11 cellular contexts compared by ENCODE assay signal in the genomic region with DNA sequence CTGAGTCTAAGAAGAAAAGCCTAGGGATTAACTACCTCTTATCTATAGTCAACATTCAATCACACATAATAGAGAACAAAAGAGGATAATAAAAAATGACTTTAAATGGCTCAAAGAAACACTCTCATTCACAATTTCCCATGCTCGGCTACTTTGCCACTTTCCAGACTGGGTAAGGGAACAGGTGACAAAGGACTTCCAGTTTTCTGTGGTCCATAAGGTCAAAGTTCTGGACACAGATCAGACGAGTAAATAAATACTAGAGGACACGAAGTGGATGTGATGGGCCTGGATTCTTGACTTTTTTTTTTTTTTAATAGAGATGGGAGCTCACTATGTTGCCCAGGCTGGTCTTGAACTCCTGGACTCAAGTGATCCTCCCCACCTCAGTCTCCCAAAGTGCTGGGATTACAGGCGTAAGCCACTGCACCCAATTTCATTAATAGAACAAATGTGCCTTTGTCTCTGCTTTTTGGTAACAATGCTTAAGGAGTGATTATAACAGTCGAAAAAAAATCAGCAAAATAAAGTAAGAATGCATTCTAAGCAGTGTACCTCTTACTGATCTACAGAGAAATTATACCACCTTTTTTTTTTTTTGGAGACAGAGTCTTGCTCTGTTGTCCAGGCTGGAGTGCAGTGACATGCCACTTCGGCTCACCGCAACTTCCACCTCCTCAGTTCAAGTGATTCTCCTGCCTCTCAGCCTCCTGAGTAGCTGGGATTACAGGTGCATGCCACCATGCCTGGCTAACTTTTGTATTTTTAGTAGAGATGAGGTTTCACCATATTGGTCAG.
"Had no signal": no experiment of that assay in that cellular context is flagged by ENCODE, and none has a peak within 500 bp of the region (broad histone marks: within the 10 kb centered on the region; RNA-seq: fewer than 3 reads in every experiment).

No MANE protein-coding gene starts in this region.

- H3K27ac Mint-ChIP-seq: activated CD4-positive, alpha-beta T cell treated with anti-CD3 and anti-CD28 coated beads, Interleukin-2, amount 10 ng/mL, durations not matched to agents 24 days and 14 days had no signal

- FAIRE-seq: pancreas, TTC549, urothelium cell line had no signal

- H3K9me3 ChIP-seq: esophagus squamous epithelium, mucosa of descending colon, pancreas had no signal

- DNase-seq: activated B cell treated with CpG ODN at 0.5 μM for 24 hours; activated CD4-positive, alpha-beta T cell treated with anti-CD3 and anti-CD28 coated beads, Interleukin-2, amount 10 ng/mL, durations not matched to agents 24 days and 14 days; esophagus squamous epithelium; foreskin fibroblast; glutamatergic neuron; mucosa of descending colon; pancreas; T-helper 2 cell had no signal

- H3K9me3 Mint-ChIP-seq: activated CD4-positive, alpha-beta T cell treated with anti-CD3 and anti-CD28 coated beads, Interleukin-2, amount 10 ng/mL, durations not matched to agents 24 days and 14 days; activated naive CD4-positive, alpha-beta T cell treated with anti-CD3 and anti-CD28 coated beads, Interleukin-2, amount 50 U/mL, for 24 hours had no signal

- H3K27ac ChIP-seq: esophagus squamous epithelium, pancreas had no signal

- ATAC-seq: mucosa of descending colon had no signal

- H3K4me3 Mint-ChIP-seq: activated CD4-positive, alpha-beta T cell treated with anti-CD3 and anti-CD28 coated beads, Interleukin-2, amount 10 ng/mL, durations not matched to agents 24 days and 14 days; activated naive CD4-positive, alpha-beta T cell treated with anti-CD3 and anti-CD28 coated beads, Interleukin-2, amount 50 U/mL, for 24 hours had no signal

- H3K4me3 ChIP-seq: esophagus squamous epithelium, mucosa of descending colon, pancreas had no signal

- H3K27me3 ChIP-seq: esophagus squamous epithelium, pancreas had no signal

- H3K27me3 Mint-ChIP-seq: activated B cell treated with CpG ODN at 0.5 μM for 24 hours; activated CD4-positive, alpha-beta T cell treated with anti-CD3 and anti-CD28 coated beads, Interleukin-2, amount 10 ng/mL, durations not matched to agents 24 days and 14 days; activated naive CD4-positive, alpha-beta T cell treated with anti-CD3 and anti-CD28 coated beads, Interleukin-2, amount 50 U/mL, for 24 hours had no signal
